12 cellular contexts compared by ENCODE assay signal in genomic region chr22:39943366-39943765, GRCh38. TPM values are rescaled to one million over a fixed set of nuclear protein-coding genes. Genes with fewer than 3 reads are reported as not detected.
DNase-seq lines count a peak whose midpoint lies in the region; ATAC-seq, FAIRE-seq and TF ChIP-seq lines count a peak whose summit lies in the region.
"Had no signal": no experiment of that assay in that cellular context is flagged by ENCODE, and none has a peak within 500 bp of the region (broad histone marks: within the 10 kb centered on the region; RNA-seq: fewer than 3 reads in every experiment).

No MANE protein-coding gene starts in this region.

- no peaks in the 10 kb centered on the region for H3K79me2 ChIP-seq in OCI-LY7 (ENCODE audit: insufficient read depth, low read depth, low read length)
- H3K79me2 ChIP-seq in K562 (ENCODE audit: control insufficient read depth, insufficient read depth, low read length): peaks cover 47% of the 10 kb centered on the region

- in situ Hi-C loops in K562 (cut with MboI): no loop called here

- no peak for TF ChIP-seq POLR2A in K562 (conservative IDR thresholded peaks at IDR 0.05)

- H3K9me1 ChIP-seq in K562 (ENCODE audit: control insufficient read depth, insufficient read depth, low read length): no peaks in the 10 kb centered on the region

- peak overlapping the region in 1 of 2 experiments; percentile 23; a peak in 1 of 4 replicates for H3K9ac ChIP-seq in K562 (ENCODE audit: insufficient read depth in 1 of 2, low read depth in 2 of 2, low read length in 2 of 2)

- H3K27me3 ChIP-seq in K562 (ENCODE audit: control insufficient read depth in 2 of 2, insufficient read depth in 2 of 2, low read length in 2 of 2): no peaks in the 10 kb centered on the region
- H3K27me3 ChIP-seq: upper lobe of left lung had no signal

- H3K4me1 ChIP-seq in OCI-LY7 (ENCODE audit: insufficient read depth, low read length, poor library complexity, severe bottlenecking): peaks cover 37% of the 10 kb centered on the region
- H3K4me1 ChIP-seq in K562 (replicated peaks in 1 of 2; ENCODE audit: control insufficient read depth in 2 of 2, insufficient read depth in 2 of 2, low read length in 2 of 2): peaks cover 16 to 46% of the 10 kb centered on the region in 2 experiments
- no peaks in the 10 kb centered on the region for H3K4me1 ChIP-seq in mucosa of descending colon (ENCODE audit: low read depth)

- intact Hi-C loops in OCI-LY7 (cut with micrococcal nuclease; ENCODE audit: unreplicated experiment) (loop anchor here (10.0 kb wide), 1 partner anchor 409 kb away; the partner anchor contains the start of gene RPS19BP1), K562 (cut with micrococcal nuclease) (no loop called here), mucosa of descending colon (cut with DNase I, micrococcal nuclease) (no loop called here)

- no peaks in the 10 kb centered on the region for H4K20me1 ChIP-seq in OCI-LY7 (ENCODE audit: insufficient read depth, low read length)
- no peaks in the 10 kb centered on the region for H4K20me1 ChIP-seq in K562 (replicated peaks; ENCODE audit: control insufficient read depth, insufficient read depth, low read length)

- H3K27ac ChIP-seq in OCI-LY7 (ENCODE audit: low read depth, low read length, poor library complexity, severe bottlenecking) (no peak overlapping the region), K562 (ENCODE audit: extremely low read depth, low read depth, low read length) (peak overlapping the region; percentile 28; the same call in 2 of the 3 replicates)
- H3K27ac ChIP-seq: upper lobe of left lung had no signal

- H3K4me3 Mint-ChIP-seq in type B pancreatic cell: no peak overlapping the region

- BruUV-seq in OCI-LY7 (replicated peaks; lab: Mats Ljungman, UMichigan) (no TSS peak), K562 (replicated peaks; lab: Mats Ljungman, UMichigan) (no TSS peak)

- CTCF ChIA-PET in OCI-LY7 (lab: Charles Lee; ENCODE audit: unreplicated experiment) (interaction anchor here (0.6 kb wide), 1 partner anchor 93 kb away, joined by 3 read pairs; no protein-coding TSS in a partner anchor), K562 (lab: Yijun Ruan, JAX; ENCODE audit: low intra/inter-chr PET ratio) (no interaction called here)

- no peaks in the 10 kb centered on the region for H3K36me3 ChIP-seq in OCI-LY7 (ENCODE audit: insufficient read depth, low read length)
- H3K36me3 ChIP-seq in K562 (ENCODE audit: control insufficient read depth, insufficient read depth, low read length): no peaks in the 10 kb centered on the region; the same call in 2 of the 3 replicates
- H3K36me3 ChIP-seq in mucosa of descending colon (ENCODE audit: low read depth): no peaks in the 10 kb centered on the region
- H3K36me3 ChIP-seq: upper lobe of left lung had no signal

- no peak overlapping the region for H3K27ac Mint-ChIP-seq in type B pancreatic cell

- 74% methylated on average over 5 of the region's 6 CpGs for WGBS in K562 (ENCODE audit: insufficient coverage, low coverage, missing lambda C conversion rate)

- H3K36me3 Mint-ChIP-seq in type B pancreatic cell: no peaks in the 10 kb centered on the region

- no peak for TF ChIP-seq EP300 in K562 (IDR thresholded peaks at IDR 0.05; ENCODE audit: low read length)

- H3K4me3 ChIP-seq in OCI-LY7 (ENCODE audit: low read depth, low read length, poor library complexity, severe bottlenecking) (no peak overlapping the region), K562 (no peak overlapping the region), mucosa of descending colon (no peak overlapping the region)
- H3K4me3 ChIP-seq: upper lobe of left lung had no signal

- H2AFZ ChIP-seq in OCI-LY7 (ENCODE audit: low read length) (no peak overlapping the region), K562 (ENCODE audit: low read depth, low read length) (0 out of 2 replicates have a peak overlapping the region, but pooled peaks have one; percentile 67)

- no peak for TF ChIP-seq RAD21 in K562 (CRISPR knock-in tag; conservative IDR thresholded peaks at IDR 0.05 in 1 of 2, IDR thresholded peaks at IDR 0.05 in 1 of 2)

- H3K9me3 Mint-ChIP-seq in type B pancreatic cell: no peaks in the 10 kb centered on the region

- no peaks in the 10 kb centered on the region for H3K9me3 ChIP-seq in OCI-LY7 (ENCODE audit: low read length)
- no peaks in the 10 kb centered on the region for H3K9me3 ChIP-seq in K562 (replicated peaks; ENCODE audit: control insufficient read depth, insufficient read depth, low read depth, low read length)
- no peaks in the 10 kb centered on the region for H3K9me3 ChIP-seq in mucosa of descending colon
- H3K9me3 ChIP-seq: upper lobe of left lung had no signal

- FAIRE-seq in K562 (lab: Jason Lieb, UNC) (no peak), RCC 7860 (lab: Jason Lieb, UNC) (no peak)

- H3K27me3 Mint-ChIP-seq in type B pancreatic cell: peaks cover 9% of the 10 kb centered on the region

- DNase-seq in stimulated activated CD4-positive, alpha-beta T cell treated with anti-CD3 and anti-CD28 coated beads, Interleukin-15, amount 100 ng/mL, for 24 hours: peak; percentile 67
- DNase-seq in stimulated activated CD4-positive, alpha-beta T cell treated with anti-CD3 and anti-CD28 coated beads, Interleukin-1b, Interleukin-23, amount 100 ng/mL, for 48 hours: no peak
- DNase-seq in OCI-LY7 (ENCODE audit: low spot score): peak; percentile 35
- peak in 2 of 4 experiments; percentile 26 to 28 for DNase-seq in K562 (ENCODE audit: extremely low read depth in 1 of 4, low spot score in 3 of 4)
- DNase-seq in type B pancreatic cell (ENCODE audit: extremely low spot score, unreplicated experiment): no peak
- DNase-seq in mucosa of descending colon: no peak
- DNase-seq in RCC 7860 (ENCODE audit: low spot score): no peak
- DNase-seq in NCI-H774 (lab: John Stamatoyannopoulos, UW): no peak
- DNase-seq: amygdala, NCI-H2171, upper lobe of left lung had no signal

- no peak overlapping the region for H3K4me2 ChIP-seq in OCI-LY7 (ENCODE audit: low read length)
- no peak overlapping the region for H3K4me2 ChIP-seq in K562 (ENCODE audit: insufficient read depth, low read length)

- no peaks in the 10 kb centered on the region for H3K9me2 ChIP-seq in OCI-LY7 (ENCODE audit: insufficient read depth, low read length)

- POLR2A ChIA-PET in OCI-LY7 (lab: Charles Lee): interaction anchor here (0.5 kb wide), 1 partner anchor 46 kb away, joined by 3 read pairs; no protein-coding TSS in a partner anchor
- POLR2A ChIA-PET in K562 (lab: Yijun Ruan, JAX): interaction anchor here (0.8 to 2.1 kb wide), 5 partner anchors 10 to 255 kb away, joined by 3 to 7 read pairs (median 5); no protein-coding TSS in a partner anchor

- peaks cover 35% of the 10 kb centered on the region for H3K4me1 Mint-ChIP-seq in type B pancreatic cell (ENCODE audit: unreplicated experiment)

- ATAC-seq in K562 (peak; percentile 30; the same call in 2 of the 3 replicates), mucosa of descending colon (no peak)

- TF ChIP-seq CTCF in OCI-LY7 (conservative IDR thresholded peaks at IDR 0.05; ENCODE audit: low read length) (peak; percentile 55), K562 (IDR thresholded peaks at IDR 0.05 in 2 of 3, conservative IDR thresholded peaks at IDR 0.05 in 1 of 3; ENCODE audit: insufficient read depth in 2 of 3, low read depth in 1 of 3, low read length in 3 of 3) (peak; percentile 24 to 38 (median 36); a peak in 5 of 6 replicates), type B pancreatic cell (conservative IDR thresholded peaks at IDR 0.05) (peak; percentile 34), mucosa of descending colon (IDR thresholded peaks at IDR 0.05) (no peak)

RNA-seq across cellular contexts. Expression of gene TMA7B, which starts 16.8 kb away (rescaled TPM):
- total RNA-seq in OCI-LY7 (2014; rRNA removed; shearing (Covaris generic)): not detected in 2 replicates
- total RNA-seq in OCI-LY7 (2022) (not detected in 2 replicates), K562 (2014; rRNA removed) (12.0 and 14.2 TPM in 2 replicates), K562 (2014; rRNA removed; fragmentation: Illumina TruSeq; extraction: Trizol) (13.9 and 17.0 TPM in 2 replicates), K562 (2015; rRNA removed; fragmentation: Illumina TruSeq; extraction: Trizol) (5.3 and 5.6 TPM in 2 replicates), K562 (2021) (11.2 and 12.8 TPM in 2 replicates), type B pancreatic cell (ENCODE audit: low replicate concordance) (not detected in 2 replicates), mucosa of descending colon (under 1 TPM; 0.22 to 0.51 (median 0.23) TPM)
- 16.1 and 33.1 TPM in 2 replicates for total RNA-seq in K562 (2011; cell fraction: chromatin; rRNA removed; ENCODE audit: low replicate concordance)
- 8.2 and 8.4 TPM in 2 replicates for total RNA-seq in K562 (2011; cell fraction: nucleolus; rRNA removed)
- total RNA-seq in K562 (2011; cell fraction: nucleoplasm; rRNA removed): 15.8 and 17.9 TPM in 2 replicates
- polyA plus RNA-seq in K562 (2011; rRNA removed) (3.2 and 10.9 TPM in 2 replicates), K562 (2014; fragmentation: Illumina TruSeq; extraction: Trizol) (9.4 and 11.8 TPM in 2 replicates), K562 (2014; fragmentation: Nextera tagmentation; extraction: Ambion mirVana) (1 to 10 TPM; 5.7 to 8.7 TPM), K562 (2014; rRNA removed) (13.2 and 14.5 TPM in 2 replicates)
- polyA plus RNA-seq in K562 (2011; cell fraction: cytosol; rRNA removed): 1.0 and 1.5 TPM in 2 replicates
- polyA plus RNA-seq in K562 (2011; cell fraction: nucleus; rRNA removed): 1.7 and 4.9 TPM in 2 replicates
- 4.9 and 8.2 TPM in 2 replicates for polyA plus RNA-seq in K562 (2012)
- polyA minus RNA-seq in K562 (2011; rRNA and poly(A)+ RNA removed): 4.7 and 10.9 TPM in 2 replicates
- 1.0 and 3.1 TPM in 2 replicates for polyA minus RNA-seq in K562 (2011; cell fraction: cytosol; rRNA and poly(A)+ RNA removed)
- 2.2 and 2.6 TPM in 2 replicates for polyA minus RNA-seq in K562 (2011; cell fraction: nucleus; rRNA and poly(A)+ RNA removed)
- total RNA-seq: HT-29 had no signal

RNA-seq across cellular contexts. Expression of gene GRAP2, which starts 42.5 kb away (rescaled TPM):
- total RNA-seq in OCI-LY7 (2014; rRNA removed; shearing (Covaris generic)): 0.08 TPM in 1 of 2 replicates, not detected in the other
- total RNA-seq in OCI-LY7 (2022): not detected in 2 replicates
- total RNA-seq in K562 (2011; cell fraction: chromatin; rRNA removed; ENCODE audit: low replicate concordance): 119 and 120 TPM in 2 replicates
- total RNA-seq in K562 (2011; cell fraction: nucleolus; rRNA removed): 83.6 and 92.2 TPM in 2 replicates
- total RNA-seq in K562 (2011; cell fraction: nucleoplasm; rRNA removed): 114 and 167 TPM in 2 replicates
- total RNA-seq in K562 (2014; rRNA removed): 67.9 and 83.1 TPM in 2 replicates
- 43.0 and 46.6 TPM in 2 replicates for total RNA-seq in K562 (2014; rRNA removed; fragmentation: Illumina TruSeq; extraction: Trizol)
- total RNA-seq in K562 (2015; rRNA removed; fragmentation: Illumina TruSeq; extraction: Trizol): 29.5 and 30.2 TPM in 2 replicates
- 62.2 and 71.4 TPM in 2 replicates for total RNA-seq in K562 (2021)
- polyA plus RNA-seq in K562 (2011; rRNA removed): 22.0 and 60.4 TPM in 2 replicates
- 20.3 and 83.5 TPM in 2 replicates for polyA plus RNA-seq in K562 (2011; cell fraction: cytosol; rRNA removed)
- 34.5 and 117 TPM in 2 replicates for polyA plus RNA-seq in K562 (2011; cell fraction: nucleus; rRNA removed)
- polyA plus RNA-seq in K562 (2012): 57.6 and 120 TPM in 2 replicates
- polyA plus RNA-seq in K562 (2014; fragmentation: Illumina TruSeq; extraction: Trizol): 67.6 and 69.5 TPM in 2 replicates
- polyA plus RNA-seq in K562 (2014; fragmentation: Nextera tagmentation; extraction: Ambion mirVana): 1 to 10 TPM; 4.8 to 8.8 TPM
- 76.8 and 88.7 TPM in 2 replicates for polyA plus RNA-seq in K562 (2014; rRNA removed)
- polyA minus RNA-seq in K562 (2011; rRNA and poly(A)+ RNA removed): 22.0 and 65.1 TPM in 2 replicates
- polyA minus RNA-seq in K562 (2011; cell fraction: cytosol; rRNA and poly(A)+ RNA removed): 15.4 and 43.7 TPM in 2 replicates
- polyA minus RNA-seq in K562 (2011; cell fraction: nucleus; rRNA and poly(A)+ RNA removed): 24.7 and 46.7 TPM in 2 replicates
- total RNA-seq in type B pancreatic cell (ENCODE audit: low replicate concordance): 0.24 and 0.43 TPM in 2 replicates
- 1 to 10 TPM; 3.4 to 5.5 (median 4.2) TPM for total RNA-seq in mucosa of descending colon
- total RNA-seq: HT-29 had no signal

RNA-seq across cellular contexts. Expression of gene ENTHD1, which starts 49.8 kb away (rescaled TPM):
- not detected in 2 replicates for total RNA-seq in OCI-LY7 (2014; rRNA removed; shearing (Covaris generic))
- not detected in 2 replicates for total RNA-seq in OCI-LY7 (2022)
- 0.25 TPM in 1 of 2 replicates, not detected in the other for total RNA-seq in K562 (2011; cell fraction: chromatin; rRNA removed; ENCODE audit: low replicate concordance)
- total RNA-seq in K562 (2011; cell fraction: nucleolus; rRNA removed): not detected in 2 replicates
- total RNA-seq in K562 (2011; cell fraction: nucleoplasm; rRNA removed): not detected in 2 replicates
- total RNA-seq in K562 (2014; rRNA removed): 0.18 and 0.29 TPM in 2 replicates
- total RNA-seq in K562 (2014; rRNA removed; fragmentation: Illumina TruSeq; extraction: Trizol): 0.29 and 0.36 TPM in 2 replicates
- total RNA-seq in K562 (2015; rRNA removed; fragmentation: Illumina TruSeq; extraction: Trizol): 0.43 and 0.75 TPM in 2 replicates
- 0.20 and 0.22 TPM in 2 replicates for total RNA-seq in K562 (2021)
- polyA plus RNA-seq in K562 (2011; rRNA removed): 0.05 and 0.13 TPM in 2 replicates
- polyA plus RNA-seq in K562 (2011; cell fraction: cytosol; rRNA removed): 0.07 TPM in 1 of 2 replicates, not detected in the other
- not detected in 2 replicates for polyA plus RNA-seq in K562 (2011; cell fraction: nucleus; rRNA removed)
- 0.27 and 0.35 TPM in 2 replicates for polyA plus RNA-seq in K562 (2012)
- polyA plus RNA-seq in K562 (2014; fragmentation: Illumina TruSeq; extraction: Trizol): 0.25 and 0.37 TPM in 2 replicates
- polyA plus RNA-seq in K562 (2014; fragmentation: Nextera tagmentation; extraction: Ambion mirVana): under 1 TPM; 0.27 to 0.35 TPM
- polyA plus RNA-seq in K562 (2014; rRNA removed): 0.23 and 0.98 TPM in 2 replicates
- polyA minus RNA-seq in K562 (2011; rRNA and poly(A)+ RNA removed): 0.25 TPM in 1 of 2 replicates, not detected in the other
- not detected in 2 replicates for polyA minus RNA-seq in K562 (2011; cell fraction: cytosol; rRNA and poly(A)+ RNA removed)
- not detected in 2 replicates for polyA minus RNA-seq in K562 (2011; cell fraction: nucleus; rRNA and poly(A)+ RNA removed)
- total RNA-seq in type B pancreatic cell (ENCODE audit: low replicate concordance): not detected in 2 replicates
- not detected for total RNA-seq in mucosa of descending colon
- total RNA-seq: HT-29 had no signal

RNA-seq across cellular contexts. Expression of gene FAM83F, which starts 51.4 kb away (rescaled TPM):
- total RNA-seq in OCI-LY7 (2014; rRNA removed; shearing (Covaris generic)): not detected in 2 replicates
- not detected in 2 replicates for total RNA-seq in OCI-LY7 (2022)
- 0.04 and 0.25 TPM in 2 replicates for total RNA-seq in K562 (2011; cell fraction: chromatin; rRNA removed; ENCODE audit: low replicate concordance)
- under 0.01 and 0.17 TPM in 2 replicates for total RNA-seq in K562 (2011; cell fraction: nucleolus; rRNA removed)
- 0.07 and 0.15 TPM in 2 replicates for total RNA-seq in K562 (2011; cell fraction: nucleoplasm; rRNA removed)
- 0.04 and 0.05 TPM in 2 replicates for total RNA-seq in K562 (2014; rRNA removed)
- 0.03 and 0.04 TPM in 2 replicates for total RNA-seq in K562 (2014; rRNA removed; fragmentation: Illumina TruSeq; extraction: Trizol)
- total RNA-seq in K562 (2015; rRNA removed; fragmentation: Illumina TruSeq; extraction: Trizol): under 0.01 and 0.04 TPM in 2 replicates
- 0.07 and 0.13 TPM in 2 replicates for total RNA-seq in K562 (2021)
- 0.03 and 0.10 TPM in 2 replicates for polyA plus RNA-seq in K562 (2011; rRNA removed)
- polyA plus RNA-seq in K562 (2011; cell fraction: cytosol; rRNA removed): 0.01 and 0.03 TPM in 2 replicates
- polyA plus RNA-seq in K562 (2011; cell fraction: nucleus; rRNA removed): 0.03 and 0.18 TPM in 2 replicates
- polyA plus RNA-seq in K562 (2012): 0.01 and 0.07 TPM in 2 replicates
- 0.03 TPM in 1 of 2 replicates, not detected in the other for polyA plus RNA-seq in K562 (2014; fragmentation: Illumina TruSeq; extraction: Trizol)
- polyA plus RNA-seq in K562 (2014; fragmentation: Nextera tagmentation; extraction: Ambion mirVana): under 1 TPM in 1 of 2 experiments, not detected in 1; 0.01 TPM
- polyA plus RNA-seq in K562 (2014; rRNA removed): 0.04 and 0.05 TPM in 2 replicates
- polyA minus RNA-seq in K562 (2011; rRNA and poly(A)+ RNA removed): 0.06 and 0.07 TPM in 2 replicates
- not detected in 2 replicates for polyA minus RNA-seq in K562 (2011; cell fraction: cytosol; rRNA and poly(A)+ RNA removed)
- 0.11 and 0.67 TPM in 2 replicates for polyA minus RNA-seq in K562 (2011; cell fraction: nucleus; rRNA and poly(A)+ RNA removed)
- total RNA-seq in type B pancreatic cell (ENCODE audit: low replicate concordance): 12.4 and 37.5 TPM in 2 replicates
- total RNA-seq in mucosa of descending colon: 10 to 100 TPM; 15.8 to 48.0 (median 35.0) TPM

Comparison
In these comparisons a context has a peak if more than half of its experiments do, and no peak if none do; other contexts are left out.
1. DNase-seq: peak in stimulated activated CD4-positive, alpha-beta T cell treated with anti-CD3 and anti-CD28 coated beads, Interleukin-15, amount 100 ng/mL, for 24 hours (single experiment) and OCI-LY7 (single experiment); none in stimulated activated CD4-positive, alpha-beta T cell treated with anti-CD3 and anti-CD28 coated beads, Interleukin-1b, Interleukin-23, amount 100 ng/mL, for 48 hours (single experiment), type B pancreatic cell (single experiment), mucosa of descending colon (0 of 3), RCC 7860 (single experiment) and NCI-H774 (single experiment).
2. RNA of gene GRAP2, which starts 42.5 kb away (total RNA-seq): 29.5 to 167 TPM in K562; 3.4 to 5.5 TPM in mucosa of descending colon, 0.24 to 0.43 TPM in type B pancreatic cell and 0.08 TPM in OCI-LY7; every median in the first group is over 4 times any median in the second.